In the genomic region with DNA sequence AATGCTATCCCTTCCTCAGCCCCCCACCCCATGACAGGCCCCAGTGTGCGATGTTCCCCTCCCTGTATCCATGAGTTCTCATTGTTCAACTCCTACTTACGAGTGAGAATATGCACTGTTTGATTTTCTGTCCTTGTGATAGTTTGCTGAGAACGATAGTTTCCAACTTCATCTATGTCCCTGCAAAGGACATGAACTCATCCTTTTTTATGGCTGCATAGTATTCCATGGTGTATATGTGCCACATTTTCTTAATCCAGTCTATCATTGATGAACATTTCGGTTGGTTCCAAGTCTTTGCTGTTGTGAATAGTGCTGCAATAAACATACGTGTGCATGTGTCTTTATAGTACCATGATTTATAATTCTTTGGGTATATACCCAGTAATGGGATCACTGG, we compare ENCODE assay signal across 11 cellular contexts. TPM values are rescaled to one million over a fixed set of nuclear protein-coding genes. Genes with fewer than 3 reads are reported as not detected.
"Had no signal": no experiment of that assay in that cellular context is flagged by ENCODE, and none has a peak within 500 bp of the region (broad histone marks: within the 10 kb centered on the region; RNA-seq: fewer than 3 reads in every experiment).

No MANE protein-coding gene starts in this region.

RNA-seq across cellular contexts. Expression of a gene that starts 4.4 kb away (rescaled TPM):
- total RNA-seq: OCI-LY7, PC-3, Right ventricle myocardium inferior, Right ventricle myocardium superior, RPMI7951, SJCRH30, SJSA1, SK-MEL-5, T-cell had no signal
- polyA plus RNA-seq: SK-N-SH had no signal

RNA-seq across cellular contexts. Expression of a gene that starts 14.4 kb away (rescaled TPM):
- total RNA-seq: OCI-LY7, PC-3, PC-9, Right ventricle myocardium inferior, Right ventricle myocardium superior, RPMI7951, SJCRH30, SJSA1, SK-MEL-5, T-cell had no signal
- polyA plus RNA-seq: SK-N-SH had no signal

RNA-seq across cellular contexts. Expression of a gene that starts 49.8 kb away (rescaled TPM):
- total RNA-seq: OCI-LY7, PC-3, PC-9, Right ventricle myocardium inferior, Right ventricle myocardium superior, RPMI7951, SJCRH30, SJSA1, SK-MEL-5, T-cell had no signal
- polyA plus RNA-seq: SK-N-SH had no signal

RNA-seq across cellular contexts. Expression of a gene that starts 59.8 kb away (rescaled TPM):
- total RNA-seq: OCI-LY7, PC-3, Right ventricle myocardium inferior, Right ventricle myocardium superior, RPMI7951, SJCRH30, SJSA1, SK-MEL-5 had no signal
- polyA plus RNA-seq: SK-N-SH had no signal
